In the genomic region with DNA sequence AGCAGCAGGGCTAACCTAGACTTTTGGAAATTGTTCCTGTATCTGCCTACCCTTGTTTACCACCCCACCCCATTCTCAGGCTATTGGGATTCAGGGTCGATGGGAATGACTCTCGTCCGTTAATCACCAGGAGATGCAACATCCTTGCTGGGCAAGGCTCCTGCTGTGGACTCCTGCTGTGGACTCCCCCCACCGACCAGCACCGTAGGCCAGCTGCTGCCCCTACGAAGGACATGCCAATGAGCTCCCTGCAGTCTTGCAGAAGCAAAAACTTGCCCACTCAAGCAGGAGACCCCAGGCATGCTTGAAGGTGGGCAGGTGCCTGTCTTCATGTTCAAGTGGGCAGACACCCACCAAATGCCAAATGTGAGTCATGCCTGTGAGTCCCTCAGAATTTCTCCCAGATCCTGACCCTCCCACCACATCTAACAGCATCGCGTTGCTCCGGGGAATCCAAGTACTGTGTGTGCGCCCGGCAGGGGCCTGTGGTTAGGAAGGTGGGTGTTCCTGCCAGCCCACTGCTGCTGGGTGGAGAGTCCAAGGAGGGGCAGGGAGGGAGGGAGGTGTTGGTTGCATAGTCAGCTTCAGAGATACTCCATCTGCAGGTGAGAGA, we compare ENCODE assay signal across 21 cellular contexts. TPM values are rescaled to one million over a fixed set of nuclear protein-coding genes. Genes with fewer than 3 reads are reported as not detected.
DNase-seq lines count a peak whose midpoint lies in the region; ATAC-seq and TF ChIP-seq lines count a peak whose summit lies in the region.
"Had no signal": no experiment of that assay in that cellular context is flagged by ENCODE, and none has a peak within 500 bp of the region (broad histone marks: within the 10 kb centered on the region; RNA-seq: fewer than 3 reads in every experiment).

No MANE protein-coding gene starts in this region.

- H3K9ac ChIP-seq in HCT116 (ENCODE audit: low read length), result no peak overlapping the region
- H3K9ac ChIP-seq in iPS-15b (ENCODE audit: low read depth, low read length), result no peak overlapping the region
- H3K9ac ChIP-seq: BLaER1 treated with 17β-estradiol and CSF1 and Interleukin-3, amounts not matched to agents 10 nM and 100 nM; SK-N-SH had no signal

- no peaks in the 10 kb centered on the region for H4K20me1 ChIP-seq in HCT116 (ENCODE audit: insufficient read depth)
- H4K20me1 ChIP-seq: BLaER1 treated with 17β-estradiol and CSF1 and Interleukin-3, amounts not matched to agents 10 nM and 100 nM had no signal

- no peak for TF ChIP-seq EP300 in esophagus muscularis mucosa (IDR thresholded peaks at IDR 0.05)

- H3K4me3 ChIP-seq in HCT116 (replicated peaks in 1 of 2; ENCODE audit: low read depth in 1 of 2, low read length in 2 of 2) (no peak overlapping the region), iPS-15b (ENCODE audit: low read depth, low read length) (peak overlapping the region; percentile 14), upper lobe of right lung (no peak overlapping the region), esophagus muscularis mucosa (no peak overlapping the region)
- H3K4me3 ChIP-seq: BLaER1 treated with 17β-estradiol and CSF1 and Interleukin-3, amounts not matched to agents 10 nM and 100 nM; GM12878 had no signal

- H3K9me2 ChIP-seq in HCT116 (ENCODE audit: insufficient read depth), result no peaks in the 10 kb centered on the region
- H3K9me2 ChIP-seq: SK-N-SH had no signal

- no peak for TF ChIP-seq CTCF in HCT116 (IDR thresholded peaks at IDR 0.05 in 2 of 3, conservative IDR thresholded peaks at IDR 0.05 in 1 of 3; ENCODE audit: borderline replicate concordance in 1 of 3, insufficient read depth in 1 of 3, low read depth in 2 of 3, low read length in 2 of 3)
- TF ChIP-seq CTCF in upper lobe of right lung (IDR thresholded peaks at IDR 0.05), result no peak
- no peak for TF ChIP-seq CTCF in esophagus muscularis mucosa (IDR thresholded peaks at IDR 0.05)

- intact Hi-C loops in HCT116 (cut with micrococcal nuclease) (no loop called here), upper lobe of right lung (cut with DNase I) (no loop called here), esophagus muscularis mucosa (cut with DNase I) (no loop called here)

- POLR2A ChIA-PET in HCT116 (lab: Charles Lee), result no interaction called here

- TF ChIP-seq POLR2A in HCT116 (IDR thresholded peaks at IDR 0.05; ENCODE audit: borderline replicate concordance, extremely low read depth, insufficient read depth, insufficient read length) (no peak), esophagus muscularis mucosa (IDR thresholded peaks at IDR 0.05; ENCODE audit: low read depth) (no peak)

- BruUV-seq in HCT116 (replicated peaks; lab: Mats Ljungman, UMichigan), result no TSS peak

- H3K9me3 ChIP-seq in HCT116 (ENCODE audit: control insufficient read depth in 1 of 2, insufficient read depth in 1 of 2, low read depth in 1 of 2, low read length in 2 of 2) (no peaks in the 10 kb centered on the region), iPS-15b (ENCODE audit: control insufficient read depth, insufficient read depth, low read length) (no peaks in the 10 kb centered on the region), upper lobe of right lung (no peaks in the 10 kb centered on the region), esophagus muscularis mucosa (no peaks in the 10 kb centered on the region)
- H3K9me3 ChIP-seq: BLaER1 treated with 17β-estradiol and CSF1 and Interleukin-3, amounts not matched to agents 10 nM and 100 nM; SK-N-SH had no signal

- RAD21 ChIA-PET in HCT116 (lab: Charles Lee; ENCODE audit: low non-redundant PET in 1 of 2, low total read pairs in 2 of 2, uncharacterized antibody in 2 of 2, unreplicated experiment in 2 of 2), result no interaction called here

- H3K4me1 ChIP-seq in HCT116 (ENCODE audit: control insufficient read depth in 1 of 2, insufficient read depth in 2 of 2, low read length in 2 of 2), result peaks cover 12 to 28% of the 10 kb centered on the region in 2 experiments
- H3K4me1 ChIP-seq in iPS-15b (ENCODE audit: control insufficient read depth, insufficient read depth, low read length), result peaks cover 11% of the 10 kb centered on the region
- no peaks in the 10 kb centered on the region for H3K4me1 ChIP-seq in upper lobe of right lung
- H3K4me1 ChIP-seq in esophagus muscularis mucosa, result no peaks in the 10 kb centered on the region

- no peak overlapping the region for H2AFZ ChIP-seq in HCT116 (ENCODE audit: low read depth, low read length, poor library complexity, severe bottlenecking)

- H3K4me2 ChIP-seq in HCT116 (ENCODE audit: low read length), result peak overlapping the region; percentile 49
- H3K4me2 ChIP-seq: BLaER1 treated with 17β-estradiol and CSF1 and Interleukin-3, amounts not matched to agents 10 nM and 100 nM; SK-N-SH had no signal

- DNase-seq in HCT116 (ENCODE audit: low read depth, low spot score) (peak; percentile 28), SW480 (ENCODE audit: low spot score) (peak; percentile 78), upper lobe of right lung (peak; percentile 49), esophagus muscularis mucosa (ENCODE audit: extremely low spot score) (no peak)
- DNase-seq: CD8-positive, alpha-beta T cell; GF-D8; KBM-7; NCI-H1105; NCI-H187; NCI-H2107; NCI-H226; NCI-H82; OCI-M1; SHP77 treated with DMSO at 0.1 percent for 48 hours; SK-N-SH; T-helper 1 cell had no signal

- H3K36me3 ChIP-seq in HCT116 (ENCODE audit: control insufficient read depth in 1 of 2, insufficient read depth in 2 of 2, low read length in 2 of 2), result no peaks in the 10 kb centered on the region
- no peaks in the 10 kb centered on the region for H3K36me3 ChIP-seq in iPS-15b (ENCODE audit: control insufficient read depth, insufficient read depth, low read length)
- H3K36me3 ChIP-seq in upper lobe of right lung, result no peaks in the 10 kb centered on the region
- H3K36me3 ChIP-seq in esophagus muscularis mucosa, result no peaks in the 10 kb centered on the region
- H3K36me3 ChIP-seq: BLaER1 treated with 17β-estradiol and CSF1 and Interleukin-3, amounts not matched to agents 10 nM and 100 nM had no signal

- TF ChIP-seq RAD21 in HCT116 (IDR thresholded peaks at IDR 0.05; ENCODE audit: low read depth), result no peak

- H3K79me2 ChIP-seq in HCT116 (ENCODE audit: insufficient read depth, low read length), result no peaks in the 10 kb centered on the region

- H3K27ac ChIP-seq in HCT116 (ENCODE audit: low read depth, low read length) (no peak overlapping the region), upper lobe of right lung (no peak overlapping the region), esophagus muscularis mucosa (replicated peaks in 1 of 4) (no peak overlapping the region)
- H3K27ac ChIP-seq: BLaER1 treated with 17β-estradiol and CSF1 and Interleukin-3, amounts not matched to agents 10 nM and 100 nM had no signal

- 60% methylated on average over 10 of the region's 11 CpGs for WGBS in esophagus muscularis mucosa

- ATAC-seq in HCT116 (peak; percentile 87), upper lobe of right lung (no peak), HG02610 (IDR thresholded peaks at IDR 0.05; ENCODE audit: unreplicated experiment) (no peak), GM18498 (IDR thresholded peaks at IDR 0.05; ENCODE audit: unreplicated experiment) (no peak)
- ATAC-seq: CD8-positive, alpha-beta T cell; GM12878 had no signal

- CTCF ChIA-PET in HCT116 (lab: Charles Lee), result no interaction called here

- no peaks in the 10 kb centered on the region for H3K27me3 ChIP-seq in HCT116 (ENCODE audit: insufficient read depth, low read length)
- H3K27me3 ChIP-seq in iPS-15b (ENCODE audit: control insufficient read depth, insufficient read depth, low read length), result peaks cover 4% of the 10 kb centered on the region
- H3K27me3 ChIP-seq in upper lobe of right lung, result no peaks in the 10 kb centered on the region
- peaks cover 0 to 9% (median 0%) of the 10 kb centered on the region in 4 donors for H3K27me3 ChIP-seq in esophagus muscularis mucosa
- H3K27me3 ChIP-seq: BLaER1 treated with 17β-estradiol and CSF1 and Interleukin-3, amounts not matched to agents 10 nM and 100 nM had no signal

TF ChIP-seq in HCT116, 20 proteins besides CTCF, POLR2A, EP300 and RAD21:
- peak; percentile 17; the same call in 1 of the 2 replicates for TF ChIP-seq FOSL1 (IDR thresholded peaks at IDR 0.05; ENCODE audit: low read depth)
- TF ChIP-seq CEBPB (IDR thresholded peaks at IDR 0.05; ENCODE audit: low read depth), result no peak

RNA-seq across cellular contexts. Expression of gene SOX13, which starts 41.7 kb away (rescaled TPM):
- total RNA-seq in HCT116 (2021; ENCODE audit: unreplicated experiment), result 35.6 TPM
- 24.6 and 25.2 TPM in 2 replicates for polyA plus RNA-seq in HCT116 (2012)
- 76.3 TPM for total RNA-seq in upper lobe of right lung
- 10 to 100 TPM; 13.3 to 25.6 (median 21.7) TPM for total RNA-seq in esophagus muscularis mucosa
